In the genomic region with DNA sequence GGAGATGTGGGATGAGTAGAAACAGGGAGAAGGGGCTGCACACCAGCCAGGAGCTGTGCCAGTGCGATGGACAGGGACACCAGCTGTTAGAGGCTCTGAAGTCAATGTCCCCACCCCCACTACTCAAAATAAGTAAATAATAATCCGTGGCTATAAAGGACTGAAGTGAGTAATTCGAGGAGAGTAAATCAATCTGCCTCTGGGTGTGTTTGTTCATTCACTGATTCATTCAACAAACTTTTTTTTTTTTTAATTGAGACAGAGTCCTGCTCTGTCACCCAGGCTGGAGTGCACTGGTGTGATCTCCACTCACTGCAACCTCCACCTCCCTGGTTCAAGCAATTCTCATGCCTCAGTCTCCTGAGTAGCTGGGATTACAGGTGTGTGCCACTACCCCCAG, we compare ENCODE assay signal across 20 cellular contexts.
A peak's percentile ranks its signal among the peaks of the same experiment; 100 is the strongest.
DNase-seq lines count a peak whose midpoint lies in the region; ATAC-seq and TF ChIP-seq lines count a peak whose summit lies in the region.
"Had no signal": no experiment of that assay in that cellular context is flagged by ENCODE, and none has a peak within 500 bp of the region (broad histone marks: within the 10 kb centered on the region; RNA-seq: fewer than 3 reads in every experiment).

No MANE protein-coding gene starts in this region.

- H3K9me3 ChIP-seq in PC-3 (ENCODE audit: low read length) (peaks cover 4% of the 10 kb centered on the region; the same call in 1 of the 2 replicates), gastrocnemius medialis (no peaks in the 10 kb centered on the region)
- H3K9me3 ChIP-seq: MG63 had no signal

- no peak overlapping the region for H3K4me2 ChIP-seq in PC-3 (ENCODE audit: low read length)

- H3K27ac Mint-ChIP-seq in activated CD4-positive, alpha-beta T cell treated with anti-CD3 and anti-CD28 coated beads, Interleukin-2, amount 10 ng/mL, durations not matched to agents 24 days and 14 days, result no peak overlapping the region
- H3K27ac Mint-ChIP-seq: CD14-positive monocyte had no signal

- no peaks in the 10 kb centered on the region for H3K36me3 ChIP-seq in PC-3 (ENCODE audit: low read depth, low read length)
- H3K36me3 ChIP-seq in gastrocnemius medialis, result no peaks in the 10 kb centered on the region
- H3K36me3 ChIP-seq: MG63 had no signal

- DNase-seq in NCI-H1092 treated with DMSO at 0.1 percent for 48 hours (lab: John Stamatoyannopoulos, UW), result peak; percentile 30
- no peak for DNase-seq in NCI-H1092 (lab: John Stamatoyannopoulos, UW)
- peak; percentile 23 for DNase-seq in HT1080 (ENCODE audit: low read depth)
- DNase-seq in NCI-H510A (lab: John Stamatoyannopoulos, UW), result peak; percentile 81
- peak; percentile 13 for DNase-seq in PC-3
- DNase-seq in GF-D8 (lab: John Stamatoyannopoulos, UW), result no peak
- no peak for DNase-seq in activated CD4-positive, alpha-beta T cell treated with anti-CD3 and anti-CD28 coated beads, Interleukin-2, amount 10 ng/mL, durations not matched to agents 24 days and 14 days
- DNase-seq in gastrocnemius medialis, result no peak
- DNase-seq: 8988T, COR-L47, DMS 273 treated with DMSO at 0.1 percent for 48 hours, EL, Kasumi-1, MG63, NCI-H1105, NCI-H2081, NCI-H226, NCI-H82, SW 1271 had no signal

- no peak overlapping the region for H3K4me3 Mint-ChIP-seq in activated CD4-positive, alpha-beta T cell treated with anti-CD3 and anti-CD28 coated beads, Interleukin-2, amount 10 ng/mL, durations not matched to agents 24 days and 14 days
- H3K4me3 Mint-ChIP-seq: CD14-positive monocyte had no signal

- H3K9me2 ChIP-seq in PC-3 (replicated peaks; ENCODE audit: low read length), result no peaks in the 10 kb centered on the region

- POLR2A ChIA-PET in PC-3 (lab: Charles Lee; ENCODE audit: unreplicated experiment), result no interaction called here

- H3K27ac ChIP-seq in PC-3 (ENCODE audit: low read length), result no peak overlapping the region
- no peak overlapping the region for H3K27ac ChIP-seq in gastrocnemius medialis

- H3K27me3 Mint-ChIP-seq in activated CD4-positive, alpha-beta T cell treated with anti-CD3 and anti-CD28 coated beads, Interleukin-2, amount 10 ng/mL, durations not matched to agents 24 days and 14 days, result no peaks in the 10 kb centered on the region

- BruUV-seq in PC-3 (replicated peaks; lab: Mats Ljungman, UMichigan), result no TSS peak

- H3K79me2 ChIP-seq in PC-3 (ENCODE audit: low read length), result no peaks in the 10 kb centered on the region

- TF ChIP-seq CTCF in PC-3 (conservative IDR thresholded peaks at IDR 0.05; ENCODE audit: low read depth, low read length) (no peak), gastrocnemius medialis (IDR thresholded peaks at IDR 0.05 in 4 of 5, conservative IDR thresholded peaks at IDR 0.05 in 1 of 5) (no peak)

- ATAC-seq in PC-3 (no peak), gastrocnemius medialis (no peak)

- in situ Hi-C loops in gastrocnemius medialis (cut with MboI; ENCODE audit: low sequenced_read_pairs in 4 of 4), result no loop called here

- H3K36me3 Mint-ChIP-seq in activated CD4-positive, alpha-beta T cell treated with anti-CD3 and anti-CD28 coated beads, Interleukin-2, amount 10 ng/mL, durations not matched to agents 24 days and 14 days (ENCODE audit: low read depth), result no peaks in the 10 kb centered on the region
- H3K36me3 Mint-ChIP-seq: CD14-positive monocyte had no signal

- intact Hi-C loops in PC-3 (cut with micrococcal nuclease), result no loop called here
- intact Hi-C loops in activated CD4-positive, alpha-beta T cell treated with anti-CD3 and anti-CD28 coated beads, Interleukin-2, amount 10 ng/mL, durations not matched to agents 24 days and 14 days (cut with micrococcal nuclease), result no loop called here
- intact Hi-C loops in gastrocnemius medialis (cut with DNase I; ENCODE audit: low total_unique reads), result no loop called here

- H3K4me3 ChIP-seq in PC-3 (ENCODE audit: low read length) (no peak overlapping the region), gastrocnemius medialis (no peak overlapping the region)
- H3K4me3 ChIP-seq: MG63 had no signal

- H3K4me1 Mint-ChIP-seq in activated CD4-positive, alpha-beta T cell treated with anti-CD3 and anti-CD28 coated beads, Interleukin-2, amount 10 ng/mL, durations not matched to agents 24 days and 14 days, result no peaks in the 10 kb centered on the region
- H3K4me1 Mint-ChIP-seq: CD14-positive monocyte had no signal

- CTCF ChIA-PET in PC-3 (lab: Charles Lee), result no interaction called here

- H3K27me3 ChIP-seq in PC-3 (ENCODE audit: low read length) (no peaks in the 10 kb centered on the region), gastrocnemius medialis (no peaks in the 10 kb centered on the region)
- H3K27me3 ChIP-seq: MG63 had no signal

- H3K9me3 Mint-ChIP-seq in activated CD4-positive, alpha-beta T cell treated with anti-CD3 and anti-CD28 coated beads, Interleukin-2, amount 10 ng/mL, durations not matched to agents 24 days and 14 days, result peaks cover 17% of the 10 kb centered on the region

- no peaks in the 10 kb centered on the region for H3F3A ChIP-seq in PC-3 (ENCODE audit: low read length, unreplicated experiment)

- no peak overlapping the region for H2AFZ ChIP-seq in PC-3 (ENCODE audit: low read length)

- H3K4me1 ChIP-seq in PC-3 (ENCODE audit: insufficient read depth, low read length) (no peaks in the 10 kb centered on the region; the same call in 1 of the 2 replicates), gastrocnemius medialis (no peaks in the 10 kb centered on the region)

- no peaks in the 10 kb centered on the region for H4K20me1 ChIP-seq in PC-3 (ENCODE audit: low read length)

- no peak for TF ChIP-seq POLR2A in gastrocnemius medialis (IDR thresholded peaks at IDR 0.05)

- no peak overlapping the region for H3K9ac ChIP-seq in PC-3 (ENCODE audit: low read length)

Comparison
In these comparisons a context has a peak if more than half of its experiments do, and no peak if none do; other contexts are left out.
1. DNase-seq: peak in NCI-H1092 treated with DMSO at 0.1 percent for 48 hours (single experiment), HT1080 (single experiment), NCI-H510A (single experiment) and PC-3 (single experiment); none in NCI-H1092 (single experiment), GF-D8 (single experiment), activated CD4-positive, alpha-beta T cell treated with anti-CD3 and anti-CD28 coated beads, Interleukin-2, amount 10 ng/mL, durations not matched to agents 24 days and 14 days (single experiment) and gastrocnemius medialis (0 of 2).